In genomic region chr1:210125143-210125542, GRCh38 we compare ENCODE assay signal across 22 cellular contexts.
"Had no signal": no experiment of that assay in that cellular context is flagged by ENCODE, and none has a peak within 500 bp of the region (broad histone marks: within the 10 kb centered on the region; RNA-seq: fewer than 3 reads in every experiment).

No MANE protein-coding gene starts in this region.

- FAIRE-seq: kidney had no signal

- H2AFZ ChIP-seq: neural progenitor cell had no signal

- H3K4me3 Mint-ChIP-seq: activated CD8-positive, alpha-beta T cell treated with anti-CD3 and anti-CD28 coated beads, Interleukin-2, amount 10 ng/mL, durations not matched to agents 7 days and 5 days; activated naive CD8-positive, alpha-beta T cell treated with anti-CD3 and anti-CD28 coated beads, Interleukin-2, amount 50 U/mL, for 24 hours; activated T-helper 1 cell treated with anti-CD3 and anti-CD28 coated beads, Interleukin-12 subunit alpha, Interleukin-12 subunit beta, Interleukin-2, Interleukin-4 antibody, amounts not matched to agents 30 ng/mL and 10 ng/mL and 1 ng/mL, durations not matched to agents 14 hours and 24 hours and 36 hours; naive thymus-derived CD8-positive, alpha-beta T cell; neural progenitor cell had no signal

- H3K4me1 ChIP-seq: body of pancreas, neural progenitor cell, sigmoid colon, testis had no signal

- H3K4me2 ChIP-seq: neural progenitor cell had no signal

- DNase-seq: activated CD4-positive, alpha-beta T cell treated with anti-CD3 and anti-CD28 coated beads for 1 hour; activated CD4-positive, alpha-beta T cell treated with anti-CD3 and anti-CD28 coated beads, Interleukin-2, amount 50 U/mL, for 1 hour; activated CD8-positive, alpha-beta T cell treated with anti-CD3 and anti-CD28 coated beads, Interleukin-2, amount 10 ng/mL, durations not matched to agents 7 days and 5 days; activated gamma-delta T cell; activated naive CD4-positive, alpha-beta T cell treated with anti-CD3 and anti-CD28 coated beads, Interleukin-2, amount 50 U/mL, for 16 hours; activated naive CD8-positive, alpha-beta T cell treated with anti-CD3 and anti-CD28 coated beads, Interleukin-2, amount 50 U/mL, for 24 hours; anterior cingulate cortex; body of pancreas; effector memory CD4-positive, alpha-beta T cell; foreskin keratinocyte; kidney; naive thymus-derived CD8-positive, alpha-beta T cell; sigmoid colon; stimulated activated CD4-positive, alpha-beta T cell treated with anti-CD3 and anti-CD28 coated beads, Interleukin-2, amount 100 ng/mL, for 48 hours; stimulated activated naive CD4-positive, alpha-beta T cell; T-helper 9 cell; testis; trophoblast cell had no signal

- H3K27ac Mint-ChIP-seq: activated CD8-positive, alpha-beta T cell treated with anti-CD3 and anti-CD28 coated beads, Interleukin-2, amount 10 ng/mL, durations not matched to agents 7 days and 5 days; activated naive CD8-positive, alpha-beta T cell treated with anti-CD3 and anti-CD28 coated beads, Interleukin-2, amount 50 U/mL, for 24 hours; activated T-helper 1 cell treated with anti-CD3 and anti-CD28 coated beads, Interleukin-12 subunit alpha, Interleukin-12 subunit beta, Interleukin-2, Interleukin-4 antibody, amounts not matched to agents 30 ng/mL and 10 ng/mL and 1 ng/mL, durations not matched to agents 14 hours and 24 hours and 36 hours; naive thymus-derived CD8-positive, alpha-beta T cell; neural progenitor cell had no signal

- H3K4me1 Mint-ChIP-seq: activated naive CD8-positive, alpha-beta T cell treated with anti-CD3 and anti-CD28 coated beads, Interleukin-2, amount 50 U/mL, for 24 hours; naive thymus-derived CD8-positive, alpha-beta T cell had no signal

- H3K36me3 Mint-ChIP-seq: neural progenitor cell had no signal

- H3K27ac ChIP-seq: body of pancreas, cardiac muscle cell, foreskin keratinocyte, neural progenitor cell, sigmoid colon, testis had no signal

- H3K36me3 ChIP-seq: cardiac muscle cell, neural progenitor cell, sigmoid colon had no signal

- H3K4me3 ChIP-seq: body of pancreas, cardiac muscle cell, lung, neural progenitor cell, sigmoid colon, testis had no signal

- H3K27me3 ChIP-seq: body of pancreas, cardiac muscle cell, neural progenitor cell, sigmoid colon, testis had no signal

- H3K9me3 ChIP-seq: body of pancreas, sigmoid colon, testis had no signal

- H3K9me3 Mint-ChIP-seq: activated naive CD8-positive, alpha-beta T cell treated with anti-CD3 and anti-CD28 coated beads, Interleukin-2, amount 50 U/mL, for 24 hours; activated T-helper 1 cell treated with anti-CD3 and anti-CD28 coated beads, Interleukin-12 subunit alpha, Interleukin-12 subunit beta, Interleukin-2, Interleukin-4 antibody, amounts not matched to agents 30 ng/mL and 10 ng/mL and 1 ng/mL, durations not matched to agents 14 hours and 24 hours and 36 hours; neural progenitor cell had no signal

- ATAC-seq: activated CD8-positive, alpha-beta T cell treated with anti-CD3 and anti-CD28 coated beads, Interleukin-2, amount 10 ng/mL, durations not matched to agents 7 days and 5 days; activated naive CD8-positive, alpha-beta T cell treated with anti-CD3 and anti-CD28 coated beads, Interleukin-2, amount 50 U/mL, for 24 hours; body of pancreas; naive thymus-derived CD8-positive, alpha-beta T cell had no signal
